Comparison of ENCODE assay signal across 13 cellular contexts in the genomic region with DNA sequence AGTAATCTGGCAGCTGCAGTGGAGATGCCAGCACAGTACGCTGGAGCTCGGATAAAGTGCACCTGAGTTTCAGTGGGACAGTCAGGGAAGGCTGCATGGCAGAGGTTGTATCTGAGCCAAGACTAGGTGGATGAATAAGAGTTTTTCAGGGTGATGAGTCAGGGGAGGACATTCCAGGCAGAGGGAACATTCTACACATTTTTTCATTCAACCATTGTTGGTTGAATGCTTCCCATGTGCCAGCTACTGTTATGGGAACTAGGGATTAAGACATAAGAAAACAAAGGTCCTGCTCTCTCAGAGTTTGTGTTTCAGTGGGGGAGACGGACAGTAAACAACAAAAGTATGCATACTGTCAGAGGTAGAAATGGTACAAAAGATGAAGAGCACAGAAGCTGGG. TPM values are rescaled to one million over a fixed set of nuclear protein-coding genes. Genes with fewer than 3 reads are reported as not detected.
DNase-seq lines count a peak whose midpoint lies in the region; ATAC-seq lines count a peak whose summit lies in the region.
"Had no signal": no experiment of that assay in that cellular context is flagged by ENCODE, and none has a peak within 500 bp of the region (broad histone marks: within the 10 kb centered on the region; RNA-seq: fewer than 3 reads in every experiment).

No MANE protein-coding gene starts in this region.

- no peak for ATAC-seq in HG03460 (IDR thresholded peaks at IDR 0.05; ENCODE audit: unreplicated experiment)

- H3K4ac ChIP-seq in neuronal stem cell (ENCODE audit: low read length), result no peak overlapping the region

- H3K79me1 ChIP-seq in neuronal stem cell (ENCODE audit: low read depth, low read length), result peaks cover 5% of the 10 kb centered on the region

- WGBS in neuronal stem cell (ENCODE audit: extremely low coverage in 2 of 2, insufficient read length in 2 of 2, insufficient replicate concordance in 1 of 2), 2 donors, result no CpG with 5 or more reads among the region's 3 CpGs

- no peak overlapping the region for H2BK5ac ChIP-seq in neuronal stem cell (ENCODE audit: low read length)

- H3K4me2 ChIP-seq in neuronal stem cell (ENCODE audit: insufficient read depth, low read length, poor library complexity, severe bottlenecking), result no peak overlapping the region
- H3K4me2 ChIP-seq: KMS-11 had no signal

- H3K4me3 ChIP-seq in neuronal stem cell (ENCODE audit: low read length in 2 of 2), result no peak overlapping the region
- H3K4me3 ChIP-seq: upper lobe of left lung had no signal

- no peak overlapping the region for H2BK12ac ChIP-seq in neuronal stem cell (ENCODE audit: low read length)

- H2BK15ac ChIP-seq in neuronal stem cell (ENCODE audit: low read length), result no peak overlapping the region

- DNase-seq in GM03348 (ENCODE audit: low spot score) (peak; percentile 74), RKO (ENCODE audit: low spot score) (peak; percentile 46), epithelial cell of prostate (ENCODE audit: low read depth, low spot score) (no peak), neuronal stem cell (ENCODE audit: low spot score) (no peak), NCI-H524 (lab: John Stamatoyannopoulos, UW) (no peak), NCI-H345 treated with DMSO at 0.1 percent for 48 hours (lab: John Stamatoyannopoulos, UW; ENCODE audit: unreplicated experiment) (no peak)
- no peak for DNase-seq in activated T-cell treated with anti-CD3 and anti-CD28 coated beads, Interleukin-2, amount 50 U/mL, for 48 hours
- DNase-seq: activated gamma-delta T cell, NCI-H69, nephron progenitor cell, upper lobe of left lung had no signal

- H2AFZ ChIP-seq in neuronal stem cell (ENCODE audit: low read length), result no peak overlapping the region

- H2AK5ac ChIP-seq in neuronal stem cell (ENCODE audit: low read depth, low read length), result no peak overlapping the region

- no peaks in the 10 kb centered on the region for H3K9me3 ChIP-seq in neuronal stem cell (replicated peaks in 1 of 2; ENCODE audit: control insufficient read depth in 2 of 2, insufficient read depth in 1 of 2, low read depth in 1 of 2, low read length in 2 of 2)
- H3K9me3 ChIP-seq: upper lobe of left lung had no signal

- peaks cover 2 to 11% of the 10 kb centered on the region in 2 donors for H3K4me1 ChIP-seq in neuronal stem cell (ENCODE audit: control insufficient read depth in 2 of 2, insufficient read depth in 1 of 2, low read depth in 1 of 2, low read length in 2 of 2)

- no peak overlapping the region for H4K8ac ChIP-seq in neuronal stem cell (ENCODE audit: low read depth, low read length)

- no peaks in the 10 kb centered on the region for H3K27me3 ChIP-seq in neuronal stem cell (ENCODE audit: control insufficient read depth in 3 of 3, insufficient read depth in 3 of 3, low read depth in 1 of 3, low read length in 3 of 3)
- H3K27me3 ChIP-seq: upper lobe of left lung had no signal

- no peak overlapping the region for H3K14ac ChIP-seq in neuronal stem cell (ENCODE audit: low read length)

- peak overlapping the region; percentile 98 for H3K27ac ChIP-seq in epithelial cell of prostate
- H3K27ac ChIP-seq in neuronal stem cell (replicated peaks; ENCODE audit: low read length), result peak overlapping the region; percentile 10
- H3K27ac ChIP-seq: KMS-11 had no signal

- no peak overlapping the region for H3K18ac ChIP-seq in neuronal stem cell (ENCODE audit: low read length)

- H3K36me3 ChIP-seq in neuronal stem cell (replicated peaks in 1 of 2; ENCODE audit: control insufficient read depth in 2 of 2, insufficient read depth in 2 of 2, low read length in 2 of 2), result peaks cover 2 to 58% of the 10 kb centered on the region in 2 donors

- no peak overlapping the region for H4K91ac ChIP-seq in neuronal stem cell (ENCODE audit: low read depth, low read length, poor library complexity)

- no peak overlapping the region for H2BK120ac ChIP-seq in neuronal stem cell (ENCODE audit: low read depth, low read length)

- no peak overlapping the region for H3K9ac ChIP-seq in neuronal stem cell (ENCODE audit: low read depth, low read length, poor library complexity)
- H3K9ac ChIP-seq: KMS-11 had no signal

- H3K23ac ChIP-seq in neuronal stem cell (ENCODE audit: low read depth, low read length, poor library complexity), result no peak overlapping the region

RNA-seq across cellular contexts. Expression of gene LEPR, which starts 5.2 kb away (rescaled TPM):
- 5.6 TPM for polyA plus RNA-seq in neuronal stem cell (2013, experiment 1 of 2)
- polyA plus RNA-seq in neuronal stem cell (2013, experiment 2 of 2), result 5.6 TPM

RNA-seq across cellular contexts. Expression of gene LEPROT, which starts 5.2 kb away (rescaled TPM):
- 33.1 TPM for polyA plus RNA-seq in neuronal stem cell (2013, experiment 1 of 2)
- 34.4 TPM for polyA plus RNA-seq in neuronal stem cell (2013, experiment 2 of 2)

Comparison
In these comparisons a context has a peak if more than half of its experiments do, and no peak if none do; other contexts are left out.
1. DNase-seq: peak in GM03348 (single experiment) and RKO (single experiment); none in epithelial cell of prostate (single experiment), neuronal stem cell (single experiment), activated T-cell treated with anti-CD3 and anti-CD28 coated beads, Interleukin-2, amount 50 U/mL, for 48 hours (0 of 2), NCI-H524 (0 of 2) and NCI-H345 treated with DMSO at 0.1 percent for 48 hours (single experiment).